6 cellular contexts compared by ENCODE assay signal in genomic region chr7:112407261-112407660, GRCh38.
"Had no signal": no experiment of that assay in that cellular context is flagged by ENCODE, and none has a peak within 500 bp of the region (broad histone marks: within the 10 kb centered on the region; RNA-seq: fewer than 3 reads in every experiment).

No MANE protein-coding gene starts in this region.

- H3K27ac Mint-ChIP-seq: GM23338, H9, IgD-negative memory B cell had no signal

- DNase-seq: H9, HCEC 1CT had no signal

- H3K4me3 ChIP-seq: GM23338 had no signal

- H3K4me3 Mint-ChIP-seq: GM23338, H9, IgD-negative memory B cell had no signal

- H3K4me2 ChIP-seq: GM23338 had no signal

- H3K4me1 Mint-ChIP-seq: H9 had no signal

- H3K27ac ChIP-seq: HL-60 had no signal

- H3K9me3 Mint-ChIP-seq: GM23338, H9, IgD-negative memory B cell had no signal

- ATAC-seq: GM23338, HepG2 had no signal
